In the genomic region with DNA sequence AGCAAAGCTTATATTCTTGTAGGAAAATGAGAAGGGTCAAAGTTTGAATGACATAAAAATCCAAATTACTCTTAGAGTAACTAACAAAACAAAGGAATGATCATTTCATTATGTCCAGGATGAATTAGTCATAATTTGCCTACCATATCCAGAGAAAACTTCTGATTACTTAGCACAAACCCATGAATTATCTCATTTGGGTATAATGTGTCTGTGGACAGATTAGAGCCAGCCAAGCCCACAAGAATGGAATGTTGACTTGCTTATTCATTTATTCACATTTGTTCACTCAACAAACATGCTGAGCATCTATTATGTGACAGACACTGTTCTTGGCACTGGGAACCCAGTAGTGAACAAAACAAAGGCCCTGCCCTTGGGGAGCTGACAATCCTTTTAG, we compare ENCODE assay signal across 11 cellular contexts.
"Had no signal": no experiment of that assay in that cellular context is flagged by ENCODE, and none has a peak within 500 bp of the region (broad histone marks: within the 10 kb centered on the region; RNA-seq: fewer than 3 reads in every experiment).

No MANE protein-coding gene starts in this region.

- H3K27ac ChIP-seq: psoas muscle, right lobe of liver, thoracic aorta had no signal

- H3K4me3 ChIP-seq: psoas muscle, right lobe of liver, thoracic aorta had no signal

- H3K27me3 ChIP-seq: right lobe of liver had no signal

- DNase-seq: activated CD4-positive, alpha-beta T cell treated with anti-CD3 and anti-CD28 coated beads for 48 hours; activated CD8-positive, alpha-beta memory T cell treated with anti-CD3 and anti-CD28 coated beads, Interleukin-2, amount 50 U/mL, for 4 hours; activated CD8-positive, alpha-beta T cell treated with anti-CD3 and anti-CD28 coated beads, Interleukin-2, amount 10 ng/mL, durations not matched to agents 7 days and 5 days; activated gamma-delta T cell treated with Interleukin-2 at 50 U/mL for 16 hours; activated T-cell treated with anti-CD3 and anti-CD28 coated beads, Interleukin-2, amount 50 U/mL, for 72 hours; foreskin melanocyte; psoas muscle; right lobe of liver; stimulated activated naive CD8-positive, alpha-beta T cell treated with anti-CD3 and anti-CD28 coated beads, Interleukin-15, amount 100 ng/mL, for 72 hours; SW 1271 had no signal

- H3K36me3 ChIP-seq: right lobe of liver, thoracic aorta had no signal

- H3K4me1 ChIP-seq: psoas muscle had no signal
